Comparison of ENCODE assay signal across 1 cellular context in the genomic region with DNA sequence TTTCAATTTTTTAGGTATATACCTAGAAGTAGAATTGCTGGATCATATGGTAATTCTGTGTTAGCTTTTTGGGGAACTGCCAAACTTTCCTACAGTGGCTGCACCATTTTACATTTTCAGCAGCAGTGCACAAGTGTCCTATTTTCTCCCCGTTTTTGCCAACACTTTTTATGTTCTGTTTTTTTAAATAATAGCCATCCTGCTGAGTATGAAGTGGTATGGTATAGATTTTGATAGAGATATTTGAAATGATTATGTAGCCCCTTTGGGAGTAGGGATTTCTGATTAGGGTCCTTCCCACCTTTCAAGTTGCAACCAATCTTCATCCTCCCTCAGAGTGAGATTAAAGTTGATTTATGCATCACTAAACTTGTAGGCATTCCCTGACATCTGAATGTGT.
TF ChIP-seq lines count a peak whose summit lies in the region.

No MANE protein-coding gene starts in this region.

TF ChIP-seq in HEK293, 187 proteins besides CTCF, POLR2A, EP300 and RAD21 (continued from another document):
- TF ChIP-seq, protein P1, sequence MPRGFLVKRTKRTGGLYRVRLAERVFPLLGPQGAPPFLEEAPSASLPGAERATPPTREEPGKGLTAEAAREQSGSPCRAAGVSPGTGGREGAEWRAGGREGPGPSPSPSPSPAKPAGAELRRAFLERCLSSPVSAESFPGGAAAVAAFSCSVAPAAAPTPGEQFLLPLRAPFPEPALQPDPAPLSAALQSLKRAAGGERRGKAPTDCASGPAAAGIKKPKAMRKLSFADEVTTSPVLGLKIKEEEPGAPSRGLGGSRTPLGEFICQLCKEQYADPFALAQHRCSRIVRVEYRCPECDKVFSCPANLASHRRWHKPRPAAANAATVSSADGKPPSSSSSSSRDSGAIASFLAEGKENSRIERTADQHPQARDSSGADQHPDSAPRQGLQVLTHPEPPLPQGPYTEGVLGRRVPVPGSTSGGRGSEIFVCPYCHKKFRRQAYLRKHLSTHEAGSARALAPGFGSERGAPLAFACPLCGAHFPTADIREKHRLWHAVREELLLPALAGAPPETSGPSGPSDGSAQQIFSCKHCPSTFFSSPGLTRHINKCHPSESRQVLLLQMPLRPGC (tag by site-specific recombination; IDR thresholded peaks at IDR 0.05) = no peak
- no peak for TF ChIP-seq ZNF169 (tag by site-specific recombination; IDR thresholded peaks at IDR 0.05)
- TF ChIP-seq, protein P2, sequence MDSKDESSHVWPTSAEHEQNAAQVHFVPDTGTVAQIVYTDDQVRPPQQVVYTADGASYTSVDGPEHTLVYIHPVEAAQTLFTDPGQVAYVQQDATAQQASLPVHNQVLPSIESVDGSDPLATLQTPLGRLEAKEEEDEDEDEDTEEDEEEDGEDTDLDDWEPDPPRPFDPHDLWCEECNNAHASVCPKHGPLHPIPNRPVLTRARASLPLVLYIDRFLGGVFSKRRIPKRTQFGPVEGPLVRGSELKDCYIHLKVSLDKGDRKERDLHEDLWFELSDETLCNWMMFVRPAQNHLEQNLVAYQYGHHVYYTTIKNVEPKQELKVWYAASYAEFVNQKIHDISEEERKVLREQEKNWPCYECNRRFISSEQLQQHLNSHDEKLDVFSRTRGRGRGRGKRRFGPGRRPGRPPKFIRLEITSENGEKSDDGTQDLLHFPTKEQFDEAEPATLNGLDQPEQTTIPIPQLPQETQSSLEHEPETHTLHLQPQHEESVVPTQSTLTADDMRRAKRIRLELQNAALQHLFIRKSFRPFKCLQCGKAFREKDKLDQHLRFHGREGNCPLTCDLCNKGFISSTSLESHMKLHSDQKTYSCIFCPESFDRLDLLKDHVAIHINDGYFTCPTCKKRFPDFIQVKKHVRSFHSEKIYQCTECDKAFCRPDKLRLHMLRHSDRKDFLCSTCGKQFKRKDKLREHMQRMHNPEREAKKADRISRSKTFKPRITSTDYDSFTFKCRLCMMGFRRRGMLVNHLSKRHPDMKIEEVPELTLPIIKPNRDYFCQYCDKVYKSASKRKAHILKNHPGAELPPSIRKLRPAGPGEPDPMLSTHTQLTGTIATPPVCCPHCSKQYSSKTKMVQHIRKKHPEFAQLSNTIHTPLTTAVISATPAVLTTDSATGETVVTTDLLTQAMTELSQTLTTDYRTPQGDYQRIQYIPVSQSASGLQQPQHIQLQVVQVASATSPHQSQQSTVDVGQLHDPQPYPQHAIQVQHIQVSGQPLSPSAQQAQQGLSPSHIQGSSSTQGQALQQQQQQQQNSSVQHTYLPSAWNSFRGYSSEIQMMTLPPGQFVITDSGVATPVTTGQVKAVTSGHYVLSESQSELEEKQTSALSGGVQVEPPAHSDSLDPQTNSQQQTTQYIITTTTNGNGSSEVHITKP (tag by site-specific recombination; IDR thresholded peaks at IDR 0.05) = peak; percentile 90
- no peak for TF ChIP-seq ZNF239 (tag by site-specific recombination; IDR thresholded peaks at IDR 0.05)
- no peak for TF ChIP-seq ZBTB8A (tag by site-specific recombination; IDR thresholded peaks at IDR 0.05)
